ENCODE assay signal across 1 cellular context in the genomic region with DNA sequence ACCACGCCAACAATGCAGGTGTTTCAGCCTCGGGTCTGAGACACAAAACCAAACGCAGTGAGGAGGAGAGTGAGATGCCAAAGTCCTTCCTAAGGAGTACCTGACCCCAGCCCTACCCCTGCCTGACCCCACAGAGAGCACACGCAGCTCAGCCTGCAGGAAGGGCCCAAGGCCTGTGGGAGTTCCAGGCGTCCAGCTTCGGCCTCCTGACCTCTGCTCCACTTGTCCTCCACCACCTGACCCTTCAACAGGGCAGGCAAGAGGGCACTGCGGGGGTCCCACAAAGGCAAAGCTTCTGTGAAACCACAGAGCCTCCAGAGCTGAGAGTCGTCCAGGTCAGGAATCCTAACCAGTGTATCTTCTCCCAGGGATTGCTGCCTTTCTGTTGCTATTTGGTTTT.
TF ChIP-seq lines count a peak whose summit lies in the region.

No MANE protein-coding gene starts in this region.

TF ChIP-seq in H1, 55 proteins besides CTCF, POLR2A, EP300 and RAD21 (continued from another document):
- TF ChIP-seq SP1 (IDR thresholded peaks at IDR 0.05; ENCODE audit: low read depth, low read length) (no peak), SIX5 (IDR thresholded peaks at IDR 0.05; ENCODE audit: low read depth, low read length) (no peak), SIN3A (conservative IDR thresholded peaks at IDR 0.05 in 1 of 2, IDR thresholded peaks at IDR 0.05 in 1 of 2; ENCODE audit: low read depth in 1 of 2, low read length in 2 of 2) (no peak)
- TF ChIP-seq, protein P1, sequence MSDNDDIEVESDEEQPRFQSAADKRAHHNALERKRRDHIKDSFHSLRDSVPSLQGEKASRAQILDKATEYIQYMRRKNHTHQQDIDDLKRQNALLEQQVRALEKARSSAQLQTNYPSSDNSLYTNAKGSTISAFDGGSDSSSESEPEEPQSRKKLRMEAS (IDR thresholded peaks at IDR 0.05): no peak
- TF ChIP-seq, protein P2, sequence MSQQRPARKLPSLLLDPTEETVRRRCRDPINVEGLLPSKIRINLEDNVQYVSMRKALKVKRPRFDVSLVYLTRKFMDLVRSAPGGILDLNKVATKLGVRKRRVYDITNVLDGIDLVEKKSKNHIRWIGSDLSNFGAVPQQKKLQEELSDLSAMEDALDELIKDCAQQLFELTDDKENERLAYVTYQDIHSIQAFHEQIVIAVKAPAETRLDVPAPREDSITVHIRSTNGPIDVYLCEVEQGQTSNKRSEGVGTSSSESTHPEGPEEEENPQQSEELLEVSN (IDR thresholded peaks at IDR 0.05): no peak
